In genomic region chr22:50184541-50185383, GRCh38 we compare ENCODE assay signal across 8 cellular contexts. TPM values are rescaled to one million over a fixed set of nuclear protein-coding genes. Genes with fewer than 3 reads are reported as not detected.
DNase-seq lines count a peak whose midpoint lies in the region; ATAC-seq, FAIRE-seq and TF ChIP-seq lines count a peak whose summit lies in the region.

No MANE protein-coding gene starts in this region.

- WGBS in aorta, 2 donors: 37 to 48% methylated on average over 53 to 81 of the region's 81 CpGs

- intact Hi-C loops in Right ventricle myocardium superior (cut with DNase I) (no loop called here), Right ventricle myocardium inferior (cut with DNase I) (no loop called here), aorta (cut with DNase I) (no loop called here)

- H3K9me3 ChIP-seq in mononuclear cell (ENCODE audit: low read depth, low read length): no peaks in the 10 kb centered on the region
- no peaks in the 10 kb centered on the region for H3K9me3 ChIP-seq in aorta (ENCODE audit: control insufficient read depth, low read length)

- FAIRE-seq in bronchial epithelial cell (lab: Jason Lieb, UNC): no peak

- H3K4me1 ChIP-seq in mononuclear cell (ENCODE audit: insufficient read depth, low read length): peaks cover 55% of the 10 kb centered on the region
- H3K4me1 ChIP-seq in aorta (ENCODE audit: control insufficient read depth in 1 of 2, insufficient read depth in 2 of 2, low read length in 2 of 2): no peaks in the 10 kb centered on the region

- H3K4me3 ChIP-seq in bronchial epithelial cell (ENCODE audit: low read depth, low read length): peak overlapping the region; percentile 30
- H3K4me3 ChIP-seq in mononuclear cell (ENCODE audit: low read length): peak overlapping the region; percentile 44
- H3K4me3 ChIP-seq in aorta (ENCODE audit: low read length in 2 of 2): peak overlapping the region in 1 of 2 donors; percentile 12

- no peak overlapping the region for H3K27ac ChIP-seq in aorta (ENCODE audit: low read depth in 1 of 2, low read length in 2 of 2)

- H3K27me3 ChIP-seq in bronchial epithelial cell (ENCODE audit: control insufficient read depth, insufficient read depth, low read length): no peaks in the 10 kb centered on the region
- no peaks in the 10 kb centered on the region for H3K27me3 ChIP-seq in mononuclear cell (ENCODE audit: insufficient read depth, low read length)
- no peaks in the 10 kb centered on the region for H3K27me3 ChIP-seq in aorta (ENCODE audit: control insufficient read depth in 1 of 2, insufficient read depth in 2 of 2, low read length in 1 of 2)

- no peak for TF ChIP-seq CTCF in bronchial epithelial cell (IDR thresholded peaks at IDR 0.05; ENCODE audit: insufficient read depth, low read length, severe bottlenecking)

- ATAC-seq in Right ventricle myocardium superior (ENCODE audit: poor library complexity) (no peak), Right ventricle myocardium inferior (no peak), aorta (ENCODE audit: low FRiP score) (peak; percentile 16)

- DNase-seq in Right ventricle myocardium superior: peak; percentile 64
- DNase-seq in Right ventricle myocardium inferior (ENCODE audit: missing footprints): no peak
- no peak for DNase-seq in bronchial epithelial cell (ENCODE audit: low read depth)
- no peak for DNase-seq in aorta
- DNase-seq in NCI-H446 treated with DMSO at 0.1 percent for 48 hours (lab: John Stamatoyannopoulos, UW): no peak
- no peak for DNase-seq in NCI-H524 (lab: John Stamatoyannopoulos, UW)
- no peak for DNase-seq in epidermal melanocyte (ENCODE audit: insufficient read length, low spot score)

- H3K36me3 ChIP-seq in bronchial epithelial cell (ENCODE audit: control insufficient read depth, insufficient read depth, low read length): peaks cover under 1% of the 10 kb centered on the region
- no peaks in the 10 kb centered on the region for H3K36me3 ChIP-seq in aorta (ENCODE audit: control insufficient read depth in 1 of 2, insufficient read depth in 2 of 2, low read length in 1 of 2)

RNA-seq across cellular contexts. Expression of gene TRABD, which starts 1.0 kb away (rescaled TPM):
- 22.0 TPM for total RNA-seq in Right ventricle myocardium superior
- total RNA-seq in Right ventricle myocardium inferior: 22.3 TPM
- total RNA-seq in bronchial epithelial cell: 38.3 and 43.7 TPM in 2 replicates
- total RNA-seq in mononuclear cell: 44.0 TPM
- total RNA-seq in aorta: 10 to 100 TPM; 27.1 to 33.4 TPM
- 10 to 100 TPM; 13.5 to 53.2 TPM for polyA plus RNA-seq in aorta

RNA-seq across cellular contexts. Expression of gene PANX2, which starts 14.2 kb away (rescaled TPM):
- total RNA-seq in Right ventricle myocardium superior (0.43 TPM), Right ventricle myocardium inferior (0.43 TPM), bronchial epithelial cell (0.26 and 0.77 TPM in 2 replicates), mononuclear cell (0.94 TPM), aorta (1 to 10 TPM in 1 of 2 donors, under 1 TPM in 1; 0.62 to 1.2 TPM)
- 1 to 10 TPM in 1 of 2 donors, under 1 TPM in 1; 0.97 to 1.4 TPM for polyA plus RNA-seq in aorta

RNA-seq across cellular contexts. Expression of gene SELENOO, which starts 16.0 kb away (rescaled TPM):
- total RNA-seq in Right ventricle myocardium superior (15.6 TPM), Right ventricle myocardium inferior (15.5 TPM), bronchial epithelial cell (20.8 and 25.7 TPM in 2 replicates), mononuclear cell (11.8 TPM), aorta (10 to 100 TPM; 14.2 to 21.6 TPM)
- polyA plus RNA-seq in aorta: 100 to 1,000 TPM in 1 of 2 donors, 10 to 100 TPM in 1; 11.6 to 105 TPM
